13 cellular contexts compared by ENCODE assay signal in genomic region chr14:68774771-68775613, GRCh38. TPM values are rescaled to one million over a fixed set of nuclear protein-coding genes. Genes with fewer than 3 reads are reported as not detected.
DNase-seq lines count a peak whose midpoint lies in the region; ATAC-seq and TF ChIP-seq lines count a peak whose summit lies in the region.
"Had no signal": no experiment of that assay in that cellular context is flagged by ENCODE, and none has a peak within 500 bp of the region (broad histone marks: within the 10 kb centered on the region; RNA-seq: fewer than 3 reads in every experiment).

No MANE protein-coding gene starts in this region.

- DNase-seq in SIG-M5 treated with dmso at 0.1 percent for 504 hours (lab: John Stamatoyannopoulos, UW; ENCODE audit: unreplicated experiment) = peak; percentile 58
- no peak for DNase-seq in SIG-M5 (lab: John Stamatoyannopoulos, UW)
- no peak for DNase-seq in T-cell
- peak; percentile 80 for DNase-seq in fibroblast of the aortic adventitia (ENCODE audit: low read depth)
- DNase-seq in stromal cell of bone marrow (ENCODE audit: low read depth) = peak; percentile 91
- no peak for DNase-seq in anterior cingulate cortex (lab: John Stamatoyannopoulos, UW)
- no peak for DNase-seq in NCI-H2107 treated with DMSO at 0.1 percent for 48 hours (lab: John Stamatoyannopoulos, UW; ENCODE audit: unreplicated experiment)
- DNase-seq: 8988T; activated effector memory CD4-positive, alpha-beta T cell treated with Interleukin-2 at 50 U/mL for 16 hours; naive B cell; NCI-H187; stimulated activated naive CD8-positive, alpha-beta T cell treated with anti-CD3 and anti-CD28 coated beads, Interleukin-15, amount 100 ng/mL, for 72 hours had no signal

- peaks cover 2 to 8% (median 4%) of the 10 kb centered on the region in 3 donors for H3K9me3 Mint-ChIP-seq in T-cell

- H3K36me3 Mint-ChIP-seq in T-cell = peaks cover 7% of the 10 kb centered on the region

- CTCF ChIA-PET in T-cell (lab: Charles Lee) = interaction anchor here (0.5 to 1.2 kb wide), 3 partner anchors 13 to 1092 kb away, joined by 3 to 5 read pairs (median 4); no protein-coding TSS in a partner anchor

- H3K27ac Mint-ChIP-seq in T-cell = peak overlapping the region; percentile 36 to 53

- no peaks in the 10 kb centered on the region for H3K27me3 Mint-ChIP-seq in T-cell
- H3K27me3 Mint-ChIP-seq: naive B cell; stimulated activated naive CD8-positive, alpha-beta T cell treated with anti-CD3 and anti-CD28 coated beads, Interleukin-15, amount 100 ng/mL, for 72 hours had no signal

- no peak for ATAC-seq in T-cell (replicated peaks in 1 of 4)
- ATAC-seq in GM21529 (IDR thresholded peaks at IDR 0.05; ENCODE audit: unreplicated experiment) = no peak
- ATAC-seq: stimulated activated naive CD8-positive, alpha-beta T cell treated with anti-CD3 and anti-CD28 coated beads, Interleukin-15, amount 100 ng/mL, for 72 hours had no signal

- no peak overlapping the region for H3K4me3 ChIP-seq in fibroblast of the aortic adventitia (ENCODE audit: low read depth, low read length)

- H3K4me3 Mint-ChIP-seq in T-cell = no peak overlapping the region
- H3K4me3 Mint-ChIP-seq: naive B cell; stimulated activated naive CD8-positive, alpha-beta T cell treated with anti-CD3 and anti-CD28 coated beads, Interleukin-15, amount 100 ng/mL, for 72 hours had no signal

- POLR2A ChIA-PET in T-cell (lab: Charles Lee) = interaction anchor here in 1 of 2 donors (0.6 to 0.8 kb wide), 2 partner anchors 9 to 614 kb away, joined by 3 to 5 read pairs; no protein-coding TSS in a partner anchor

- peaks cover 76 to 85% (median 84%) of the 10 kb centered on the region in 3 donors for H3K4me1 Mint-ChIP-seq in T-cell

- no peak for TF ChIP-seq CTCF in fibroblast of the aortic adventitia (IDR thresholded peaks at IDR 0.05; ENCODE audit: insufficient read depth, low read length)

RNA-seq across cellular contexts. Expression of gene ZFP36L1, which starts 17.9 kb away (rescaled TPM):
- total RNA-seq in T-cell = 100 to 1,000 TPM; 123 to 253 (median 233) TPM
- 24.1 and 53.8 TPM in 2 replicates for total RNA-seq in fibroblast of the aortic adventitia (ENCODE audit: low replicate concordance)

Comparison
In these comparisons a context has a peak if more than half of its experiments do, and no peak if none do; other contexts are left out.
1. DNase-seq: peak in SIG-M5 treated with dmso at 0.1 percent for 504 hours (single experiment), fibroblast of the aortic adventitia (single experiment) and stromal cell of bone marrow (single experiment); none in SIG-M5 (single experiment), T-cell (0 of 34), anterior cingulate cortex (0 of 58) and NCI-H2107 treated with DMSO at 0.1 percent for 48 hours (single experiment).